14 cellular contexts compared by ENCODE assay signal in genomic region chr3:149784064-149784704, GRCh38. TPM values are rescaled to one million over a fixed set of nuclear protein-coding genes. Genes with fewer than 3 reads are reported as not detected.
DNase-seq lines count a peak whose midpoint lies in the region; ATAC-seq and TF ChIP-seq lines count a peak whose summit lies in the region.
"Had no signal": no experiment of that assay in that cellular context is flagged by ENCODE, and none has a peak within 500 bp of the region (broad histone marks: within the 10 kb centered on the region; RNA-seq: fewer than 3 reads in every experiment).

No MANE protein-coding gene starts in this region.

- ATAC-seq in sciatic nerve (peak; percentile 48), HG03280 (IDR thresholded peaks at IDR 0.05; ENCODE audit: unreplicated experiment) (no peak)

- TF ChIP-seq CTCF in fibroblast of pulmonary artery (IDR thresholded peaks at IDR 0.05; ENCODE audit: low read length, missing control alignments) (no peak), GM13977 (IDR thresholded peaks at IDR 0.05; ENCODE audit: extremely low read depth, insufficient read depth, missing control alignments) (no peak), GM10248 (IDR thresholded peaks at IDR 0.05; ENCODE audit: control extremely low read depth, extremely low read depth, low read depth, missing control alignments) (no peak)

- intact Hi-C loops in sciatic nerve (cut with DNase I), result no loop called here

- CTCF ChIA-PET in GM10248 (lab: Yijun Ruan, JAX), result interaction anchor here (1.0 to 1.6 kb wide), 2 partner anchors 13 to 24 kb away, joined by 3 to 4 read pairs; no protein-coding TSS in a partner anchor

- POLR2A ChIA-PET in GM10248 (lab: Yijun Ruan, JAX), result no interaction called here

- DNase-seq in Daoy (ENCODE audit: low read depth) (peak; percentile 13), RPMI7951 (ENCODE audit: low read depth) (peak; percentile 13), fibroblast of pulmonary artery (ENCODE audit: low read depth) (peak; percentile 14), sciatic nerve (ENCODE audit: low spot score) (no peak), GM13977 (ENCODE audit: low spot score) (no peak), GM10248 (ENCODE audit: extremely low spot score) (no peak)
- no peak for DNase-seq in activated CD4-positive, alpha-beta T cell treated with anti-CD3 and anti-CD28 coated beads, Interleukin-2, amount 50 U/mL, for 48 hours
- DNase-seq: anterior cingulate cortex; NCI-H146; ovary; stimulated activated CD4-positive, alpha-beta T cell treated with anti-CD3 and anti-CD28 coated beads, Interleukin-4, amount 100 ng/mL, for 1 hour; substantia nigra had no signal

- no peak overlapping the region for H3K4me3 ChIP-seq in fibroblast of pulmonary artery (replicated peaks; ENCODE audit: low read depth, low read length)
- H3K4me3 ChIP-seq: ovary had no signal

- in situ Hi-C loops in GM13977 (cut with MboI; ENCODE audit: low pct_unique_long_range_greater_than_20kb, low sequenced_read_pairs, unreplicated experiment), result no loop called here

RNA-seq across cellular contexts. Expression of gene ANKUB1, which starts 8.2 kb away (rescaled TPM):
- total RNA-seq in Daoy (2014; rRNA removed; shearing (Covaris generic)), result not detected in 2 replicates
- 0.12 TPM in 1 of 2 replicates, not detected in the other for total RNA-seq in RPMI7951 (2014; rRNA removed; shearing (Covaris generic))
- total RNA-seq in sciatic nerve, result 2.8 TPM
- total RNA-seq: HT-29 had no signal

RNA-seq across cellular contexts. Expression of gene RNF13, which starts 28.8 kb away (rescaled TPM):
- 39.5 and 40.5 TPM in 2 replicates for total RNA-seq in Daoy (2014; rRNA removed; shearing (Covaris generic))
- 53.9 and 73.4 TPM in 2 replicates for total RNA-seq in RPMI7951 (2014; rRNA removed; shearing (Covaris generic))
- total RNA-seq in sciatic nerve, result 173 TPM

RNA-seq across cellular contexts. Expression of gene COMMD2, which starts 31.9 kb away (rescaled TPM):
- total RNA-seq in Daoy (2014; rRNA removed; shearing (Covaris generic)), result 40.1 and 88.3 TPM in 2 replicates
- 40.5 and 50.8 TPM in 2 replicates for total RNA-seq in RPMI7951 (2014; rRNA removed; shearing (Covaris generic))
- 41.1 TPM for total RNA-seq in sciatic nerve

Comparison
In these comparisons a context has a peak if more than half of its experiments do, and no peak if none do; other contexts are left out.
1. DNase-seq: peak in Daoy (single experiment), RPMI7951 (single experiment) and fibroblast of pulmonary artery (single experiment); none in sciatic nerve (single experiment), GM13977 (single experiment), GM10248 (single experiment) and activated CD4-positive, alpha-beta T cell treated with anti-CD3 and anti-CD28 coated beads, Interleukin-2, amount 50 U/mL, for 48 hours (0 of 2).